Comparison of ENCODE assay signal across 1 cellular context in genomic region chr1:1959840-1960479, GRCh38.
TF ChIP-seq lines count a peak whose summit lies in the region.

No MANE protein-coding gene starts in this region.

TF ChIP-seq in HepG2, 621 proteins besides CTCF, POLR2A, EP300 and RAD21 (continued from another document and continues in another):
- no peak for TF ChIP-seq CSRNP1 (CRISPR knock-in tag; IDR thresholded peaks at IDR 0.05)
- TF ChIP-seq ZNF234 (CRISPR knock-in tag; conservative IDR thresholded peaks at IDR 0.05): no peak
- no peak for TF ChIP-seq LCORL (IDR thresholded peaks at IDR 0.05)
- TF ChIP-seq LCORL (CRISPR knock-in tag; IDR thresholded peaks at IDR 0.05): peak; percentile 98
- TF ChIP-seq PAXIP1 (CRISPR knock-in tag; conservative IDR thresholded peaks at IDR 0.05): peak; percentile 89
- TF ChIP-seq ZSCAN12 (CRISPR knock-in tag; IDR thresholded peaks at IDR 0.05): no peak
- peak; percentile 52 for TF ChIP-seq HOMEZ (CRISPR knock-in tag; IDR thresholded peaks at IDR 0.05; ENCODE audit: low read depth)
- TF ChIP-seq ZNF570 (CRISPR knock-in tag; IDR thresholded peaks at IDR 0.05; ENCODE audit: borderline replicate concordance): no peak
- no peak for TF ChIP-seq ELF4 (CRISPR knock-in tag; IDR thresholded peaks at IDR 0.05; ENCODE audit: borderline replicate concordance)
- 0 out of 2 replicates have a peak, but pooled peaks have one; percentile 30 for TF ChIP-seq ZNF512 (CRISPR knock-in tag; IDR thresholded peaks at IDR 0.05)
- TF ChIP-seq TSC22D2 (CRISPR knock-in tag; IDR thresholded peaks at IDR 0.05; ENCODE audit: borderline replicate concordance): no peak
- TF ChIP-seq ZBTB34 (CRISPR knock-in tag; IDR thresholded peaks at IDR 0.05): no peak
- TF ChIP-seq HOXA3 (CRISPR knock-in tag; IDR thresholded peaks at IDR 0.05): peak; percentile 58; the same call in 1 of the 2 replicates
- no peak for TF ChIP-seq ZBTB40 (IDR thresholded peaks at IDR 0.05)
- peak; percentile 40; the same call in 1 of the 2 replicates for TF ChIP-seq ZBTB40 (CRISPR knock-in tag; IDR thresholded peaks at IDR 0.05)
- no peak for TF ChIP-seq ZNF703 (CRISPR knock-in tag; IDR thresholded peaks at IDR 0.05; ENCODE audit: borderline replicate concordance)
- 0 out of 2 replicates have a peak, but pooled peaks have one; percentile 47 for TF ChIP-seq DRAP1 (CRISPR knock-in tag; IDR thresholded peaks at IDR 0.05)
- no peak for TF ChIP-seq ZNF484 (CRISPR knock-in tag; IDR thresholded peaks at IDR 0.05; ENCODE audit: borderline replicate concordance, low read depth)
- TF ChIP-seq NFYB (CRISPR knock-in tag; IDR thresholded peaks at IDR 0.05): no peak
- TF ChIP-seq ZNF280D (CRISPR knock-in tag; IDR thresholded peaks at IDR 0.05): 0 out of 2 replicates have a peak, but pooled peaks have one; percentile 43
- TF ChIP-seq RARG (CRISPR knock-in tag; IDR thresholded peaks at IDR 0.05; ENCODE audit: low read depth): no peak
- TF ChIP-seq ZC3H13 (CRISPR knock-in tag; IDR thresholded peaks at IDR 0.05): peak; percentile 90
- TF ChIP-seq ZNF333 (CRISPR knock-in tag; IDR thresholded peaks at IDR 0.05; ENCODE audit: borderline replicate concordance): no peak
- no peak for TF ChIP-seq ZNF3 (CRISPR knock-in tag; IDR thresholded peaks at IDR 0.05)
- TF ChIP-seq ZNF644 (CRISPR knock-in tag; IDR thresholded peaks at IDR 0.05; ENCODE audit: low read depth): no peak
- TF ChIP-seq NR2F1 (CRISPR knock-in tag; IDR thresholded peaks at IDR 0.05): peak; percentile 76 to 88
- TF ChIP-seq EEA1 (CRISPR knock-in tag; IDR thresholded peaks at IDR 0.05; ENCODE audit: borderline replicate concordance): no peak
- no peak for TF ChIP-seq KAT2B (IDR thresholded peaks at IDR 0.05; ENCODE audit: borderline replicate concordance, low read depth, low read length)
